ENCODE assay signal across 10 cellular contexts in genomic region chr10:71737356-71738172, GRCh38. TPM values are rescaled to one million over a fixed set of nuclear protein-coding genes. Genes with fewer than 3 reads are reported as not detected.
DNase-seq lines count a peak whose midpoint lies in the region; ATAC-seq and TF ChIP-seq lines count a peak whose summit lies in the region.
"Had no signal": no experiment of that assay in that cellular context is flagged by ENCODE, and none has a peak within 500 bp of the region (broad histone marks: within the 10 kb centered on the region; RNA-seq: fewer than 3 reads in every experiment).

No MANE protein-coding gene starts in this region.

- no peaks in the 10 kb centered on the region for H3K27me3 ChIP-seq in CD4-positive, alpha-beta memory T cell (ENCODE audit: insufficient read depth, low read length)
- H3K27me3 ChIP-seq in Loucy (ENCODE audit: insufficient read depth, low read length, poor library complexity, severe bottlenecking) (no peaks in the 10 kb centered on the region), psoas muscle (ENCODE audit: insufficient read depth in 3 of 3, low read length in 2 of 3) (no peaks in the 10 kb centered on the region)

- TF ChIP-seq CTCF in Loucy (conservative IDR thresholded peaks at IDR 0.05; ENCODE audit: low read length) (no peak), psoas muscle (IDR thresholded peaks at IDR 0.05) (no peak)

- H3K4me1 ChIP-seq in CD4-positive, alpha-beta memory T cell (ENCODE audit: insufficient read depth, low read length): peaks cover 100% of the 10 kb centered on the region
- peaks cover 59% of the 10 kb centered on the region for H3K4me1 ChIP-seq in Loucy (ENCODE audit: insufficient read depth, low read length, poor library complexity, severe bottlenecking)
- peaks cover 17% of the 10 kb centered on the region for H3K4me1 ChIP-seq in psoas muscle

- H3K4me3 Mint-ChIP-seq in CD4-positive, alpha-beta memory T cell: peak overlapping the region in 7 of 8 donors; percentile 10 to 82 (median 60)
- H3K4me3 Mint-ChIP-seq in dendritic cell treated with granulocyte-macrophage colony-stimulating factor and Interleukin-4, amounts not matched to agents 40 ng/mL and 50 ng/mL, for 4 days: peak overlapping the region; percentile 71

- H3K36me3 ChIP-seq in CD4-positive, alpha-beta memory T cell (ENCODE audit: insufficient read depth, low read length): no peaks in the 10 kb centered on the region
- H3K36me3 ChIP-seq in Loucy (ENCODE audit: insufficient read depth, low read length): no peaks in the 10 kb centered on the region
- H3K36me3 ChIP-seq in psoas muscle (ENCODE audit: insufficient read depth in 1 of 2, low read depth in 1 of 2): no peaks in the 10 kb centered on the region

- H3K36me3 Mint-ChIP-seq in CD4-positive, alpha-beta memory T cell: no peaks in the 10 kb centered on the region
- H3K36me3 Mint-ChIP-seq in dendritic cell treated with granulocyte-macrophage colony-stimulating factor and Interleukin-4, amounts not matched to agents 40 ng/mL and 50 ng/mL, for 4 days (ENCODE audit: low read depth): peaks cover 17% of the 10 kb centered on the region

- no peak for ATAC-seq in psoas muscle
- no peak for ATAC-seq in GM19455 (IDR thresholded peaks at IDR 0.05; ENCODE audit: unreplicated experiment)
- no peak for ATAC-seq in HG03097 (IDR thresholded peaks at IDR 0.05; ENCODE audit: low FRiP score, unreplicated experiment)
- ATAC-seq in HG02973 (IDR thresholded peaks at IDR 0.05; ENCODE audit: unreplicated experiment): no peak

- H3K79me2 ChIP-seq in Loucy (ENCODE audit: insufficient read depth, low read length): no peaks in the 10 kb centered on the region

- peak overlapping the region; percentile 61 for H3K27ac ChIP-seq in CD4-positive, alpha-beta memory T cell (ENCODE audit: low read depth, low read length)
- peak overlapping the region; percentile 63 for H3K27ac ChIP-seq in psoas muscle

- CTCF ChIA-PET in CD4-positive, alpha-beta memory T cell (lab: Charles Lee; ENCODE audit: partially characterized antibody): interaction anchor here (0.6 to 15.7 kb wide), 10 partner anchors 10 to 67 kb away, joined by 3 to 174 read pairs (median 6); partner anchors contain the start of gene VSIR

- 72 to 81% (median 73%) methylated on average over 12 of the region's 12 CpGs for WGBS in psoas muscle, 3 donors

- H3K4me2 ChIP-seq in Loucy (ENCODE audit: low read depth, low read length, poor library complexity, severe bottlenecking): no peak overlapping the region

- no peaks in the 10 kb centered on the region for H3K9me3 ChIP-seq in CD4-positive, alpha-beta memory T cell (ENCODE audit: control insufficient read depth in 1 of 2, low read length in 2 of 2)
- H3K9me3 ChIP-seq in Loucy (ENCODE audit: insufficient read depth, low read depth, low read length) (no peaks in the 10 kb centered on the region), psoas muscle (no peaks in the 10 kb centered on the region)

- no peaks in the 10 kb centered on the region for H4K20me1 ChIP-seq in Loucy (ENCODE audit: insufficient read depth, low read length, poor library complexity, severe bottlenecking)

- H3K9me2 ChIP-seq in Loucy (replicated peaks; ENCODE audit: low read depth, low read length): no peaks in the 10 kb centered on the region

- intact Hi-C loops in CD4-positive, alpha-beta memory T cell (cut with micrococcal nuclease): no loop called here
- intact Hi-C loops in dendritic cell treated with granulocyte-macrophage colony-stimulating factor and Interleukin-4, amounts not matched to agents 40 ng/mL and 50 ng/mL, for 4 days (cut with micrococcal nuclease): loop anchor here (2.0 kb wide), 1 partner anchor 15 kb away; no protein-coding TSS in a partner anchor
- intact Hi-C loops in psoas muscle (cut with DNase I): no loop called here

- POLR2A ChIA-PET in CD4-positive, alpha-beta memory T cell (lab: Charles Lee; ENCODE audit: partially characterized antibody): interaction anchor here (1.3 to 35.3 kb wide), 4 partner anchors 9 to 113 kb away, joined by 3 to 1191 read pairs (median 1113); partner anchors contain the start of genes C10orf105, PSAP and VSIR

- no peaks in the 10 kb centered on the region for H3K27me3 Mint-ChIP-seq in CD4-positive, alpha-beta memory T cell
- no peaks in the 10 kb centered on the region for H3K27me3 Mint-ChIP-seq in dendritic cell treated with granulocyte-macrophage colony-stimulating factor and Interleukin-4, amounts not matched to agents 40 ng/mL and 50 ng/mL, for 4 days

- no peak overlapping the region for H2AFZ ChIP-seq in Loucy (ENCODE audit: low read length)

- H3K9ac ChIP-seq in Loucy (ENCODE audit: low read depth, low read length, poor library complexity, severe bottlenecking): peak overlapping the region; percentile 73

- H3K9me3 Mint-ChIP-seq in CD4-positive, alpha-beta memory T cell: no peaks in the 10 kb centered on the region
- peaks cover 5% of the 10 kb centered on the region for H3K9me3 Mint-ChIP-seq in dendritic cell treated with granulocyte-macrophage colony-stimulating factor and Interleukin-4, amounts not matched to agents 40 ng/mL and 50 ng/mL, for 4 days

- no peak for DNase-seq in CD4-positive, alpha-beta memory T cell
- no peak for DNase-seq in psoas muscle
- DNase-seq in NCI-H2227 (lab: John Stamatoyannopoulos, UW; ENCODE audit: unreplicated experiment): no peak
- DNase-seq: nucleus accumbens had no signal

- H3K4me1 Mint-ChIP-seq in CD4-positive, alpha-beta memory T cell: peaks cover 73 to 100% (median 91%) of the 10 kb centered on the region in 4 donors
- H3K4me1 Mint-ChIP-seq in dendritic cell treated with granulocyte-macrophage colony-stimulating factor and Interleukin-4, amounts not matched to agents 40 ng/mL and 50 ng/mL, for 4 days (ENCODE audit: low read depth): peaks cover 98% of the 10 kb centered on the region

- peak overlapping the region; percentile 88 to 97 (median 91) for H3K27ac Mint-ChIP-seq in CD4-positive, alpha-beta memory T cell
- peak overlapping the region; percentile 98 for H3K27ac Mint-ChIP-seq in dendritic cell treated with granulocyte-macrophage colony-stimulating factor and Interleukin-4, amounts not matched to agents 40 ng/mL and 50 ng/mL, for 4 days

- H3F3A ChIP-seq in Loucy (ENCODE audit: low read depth): no peaks in the 10 kb centered on the region

- no peak overlapping the region for H3K4me3 ChIP-seq in CD4-positive, alpha-beta memory T cell (ENCODE audit: low read length in 2 of 2)
- no peak overlapping the region for H3K4me3 ChIP-seq in Loucy (ENCODE audit: low read length, poor library complexity, severe bottlenecking)
- H3K4me3 ChIP-seq in psoas muscle: peak overlapping the region; percentile 5

RNA-seq across cellular contexts. Expression of gene C10orf105, which starts 18.0 kb away (rescaled TPM):
- total RNA-seq in CD4-positive, alpha-beta memory T cell: under 1 TPM; 0.11 to 0.12 TPM
- under 1 TPM; 0.07 TPM for polyA plus RNA-seq in CD4-positive, alpha-beta memory T cell
- total RNA-seq in psoas muscle: not detected
- polyA plus RNA-seq in psoas muscle: under 1 TPM; 0.01 to 0.03 (median 0.03) TPM
- total RNA-seq: chondrocyte had no signal

RNA-seq across cellular contexts. Expression of gene VSIR, which starts 35.8 kb away (rescaled TPM):
- 10 to 100 TPM; 97.8 to 98.4 TPM for total RNA-seq in CD4-positive, alpha-beta memory T cell
- 100 to 1,000 TPM; 350 to 372 TPM for polyA plus RNA-seq in CD4-positive, alpha-beta memory T cell
- total RNA-seq in psoas muscle: 10 to 100 TPM; 12.5 to 20.4 (median 15.9) TPM
- 10 to 100 TPM; 14.8 to 21.8 (median 19.0) TPM for polyA plus RNA-seq in psoas muscle

Comparison
In these comparisons a context has a peak if more than half of its experiments do, and no peak if none do; other contexts are left out.
1. RNA of gene VSIR, which starts 35.8 kb away (total RNA-seq): 97.8 to 98.4 TPM in CD4-positive, alpha-beta memory T cell; 12.5 to 20.4 TPM in psoas muscle; every median in the first group is over 4 times any median in the second.